Comparison of ENCODE assay signal across 1 cellular context in genomic region chr3:64684715-64685261, GRCh38.
TF ChIP-seq lines count a peak whose summit lies in the region.

No MANE protein-coding gene starts in this region.

TF ChIP-seq in GM23338, 12 proteins besides CTCF, POLR2A, EP300 and RAD21 (continued from another document):
- no peak for TF ChIP-seq STAT1 (IDR thresholded peaks at IDR 0.05; ENCODE audit: unreplicated experiment)
